ENCODE assay signal across 14 cellular contexts in genomic region chr19:44737238-44738160, GRCh38. TPM values are rescaled to one million over a fixed set of nuclear protein-coding genes. Genes with fewer than 3 reads are reported as not detected.
DNase-seq lines count a peak whose midpoint lies in the region; ATAC-seq and TF ChIP-seq lines count a peak whose summit lies in the region.
"Had no signal": no experiment of that assay in that cellular context is flagged by ENCODE, and none has a peak within 500 bp of the region (broad histone marks: within the 10 kb centered on the region; RNA-seq: fewer than 3 reads in every experiment).

No MANE protein-coding gene starts in this region.

- H3K27ac Mint-ChIP-seq in CD14-positive monocyte (peak overlapping the region; percentile 88 to 97 (median 94)), H9 (peak overlapping the region in 1 of 3 experiments; percentile 20; a peak in 1 of 7 replicates), osteocyte (ENCODE audit: unreplicated experiment) (peak overlapping the region; percentile 23)
- H3K27ac Mint-ChIP-seq in CD8-positive, alpha-beta memory T cell, result peak overlapping the region in 4 of 8 donors; percentile 12 to 47 (median 32)
- H3K27ac Mint-ChIP-seq: CD8-positive, alpha-beta T cell; T-helper 17 cell had no signal

- no peaks in the 10 kb centered on the region for H4K20me1 ChIP-seq in H9 (ENCODE audit: control insufficient read depth, insufficient read depth, insufficient read length)

- H3K36me3 ChIP-seq in gastrocnemius medialis, result no peaks in the 10 kb centered on the region
- H3K36me3 ChIP-seq in CD8-positive, alpha-beta memory T cell (ENCODE audit: insufficient read depth, low read length), result no peaks in the 10 kb centered on the region
- H3K36me3 ChIP-seq: sigmoid colon had no signal

- no CpG with 5 or more reads among the region's 13 CpGs for WGBS in H9 (ENCODE audit: extremely low coverage, insufficient read length, low lambda C conversion rate)

- H3K36me3 Mint-ChIP-seq in CD14-positive monocyte (no peaks in the 10 kb centered on the region), H9 (ENCODE audit: insufficient read depth in 1 of 3, low read depth in 3 of 3) (no peaks in the 10 kb centered on the region; a peak in 1 of 7 replicates), osteocyte (ENCODE audit: unreplicated experiment) (no peaks in the 10 kb centered on the region)
- no peaks in the 10 kb centered on the region for H3K36me3 Mint-ChIP-seq in CD8-positive, alpha-beta memory T cell
- H3K36me3 Mint-ChIP-seq: CD8-positive, alpha-beta T cell had no signal

- H3K4me3 ChIP-seq in cardiac fibroblast (replicated peaks in 1 of 2; ENCODE audit: low read depth in 2 of 2, low read length in 2 of 2), result no peak overlapping the region
- no peak overlapping the region for H3K4me3 ChIP-seq in gastrocnemius medialis
- H3K4me3 ChIP-seq in CD8-positive, alpha-beta memory T cell (ENCODE audit: low read length), result no peak overlapping the region
- H3K4me3 ChIP-seq: sigmoid colon had no signal

- H3K79me1 ChIP-seq in H9 (ENCODE audit: insufficient read depth, low read depth, low read length, poor library complexity, severe bottlenecking), result no peaks in the 10 kb centered on the region

- in situ Hi-C loops in gastrocnemius medialis (cut with MboI; ENCODE audit: low sequenced_read_pairs in 4 of 4), result no loop called here

- no peak overlapping the region for H3K4ac ChIP-seq in H9 (ENCODE audit: low read depth, low read length)

- no peak overlapping the region for H3T11ph ChIP-seq in H9 (ENCODE audit: low read length)

- no peak overlapping the region for H2BK15ac ChIP-seq in H9 (ENCODE audit: low read depth, low read length)

- no peaks in the 10 kb centered on the region for H3K23me2 ChIP-seq in H9 (ENCODE audit: insufficient read length, low read depth, low read length, poor library complexity, severe bottlenecking)

- peak overlapping the region; percentile 30 to 34 for H3K4me3 Mint-ChIP-seq in CD14-positive monocyte
- H3K4me3 Mint-ChIP-seq in H9, result no peak overlapping the region
- no peak overlapping the region for H3K4me3 Mint-ChIP-seq in osteocyte (ENCODE audit: unreplicated experiment)
- no peak overlapping the region for H3K4me3 Mint-ChIP-seq in CD8-positive, alpha-beta memory T cell
- H3K4me3 Mint-ChIP-seq: CD8-positive, alpha-beta T cell; T-helper 17 cell had no signal

- DNase-seq in CD14-positive monocyte (ENCODE audit: low spot score), result no peak
- peak; percentile 33 for DNase-seq in H9
- peak; percentile 42 to 80 for DNase-seq in cardiac fibroblast (ENCODE audit: low read depth in 2 of 2)
- DNase-seq in osteocyte (ENCODE audit: extremely low spot score, unreplicated experiment), result no peak
- no peak for DNase-seq in gastrocnemius medialis
- no peak for DNase-seq in CD8-positive, alpha-beta memory T cell
- DNase-seq: CD8-positive, alpha-beta T cell; Karpas-422; midbrain; sigmoid colon; T-helper 17 cell had no signal

- H3K79me2 ChIP-seq in H9 (ENCODE audit: insufficient read depth, low read length), result no peaks in the 10 kb centered on the region

- H3K18ac ChIP-seq in H9 (ENCODE audit: insufficient read length, low read depth, low read length), result no peak overlapping the region

- no peak for ATAC-seq in gastrocnemius medialis
- ATAC-seq in GM19463 (IDR thresholded peaks at IDR 0.05; ENCODE audit: unreplicated experiment), result no peak
- no peak for ATAC-seq in GM21717 (IDR thresholded peaks at IDR 0.05; ENCODE audit: unreplicated experiment)
- ATAC-seq: CD8-positive, alpha-beta T cell; T-helper 17 cell had no signal

- no peak overlapping the region for H4K5ac ChIP-seq in H9 (ENCODE audit: insufficient read length, low read depth, low read length)

- no peak overlapping the region for H2BK20ac ChIP-seq in H9 (ENCODE audit: low read depth, low read length, poor library complexity, severe bottlenecking)

- H3K27me3 ChIP-seq in H9 (ENCODE audit: insufficient read depth, low read length), result no peaks in the 10 kb centered on the region
- no peaks in the 10 kb centered on the region for H3K27me3 ChIP-seq in gastrocnemius medialis
- H3K27me3 ChIP-seq in CD8-positive, alpha-beta memory T cell (ENCODE audit: insufficient read depth, low read length, poor library complexity, severe bottlenecking), result no peaks in the 10 kb centered on the region
- H3K27me3 ChIP-seq: sigmoid colon had no signal

- H3K14ac ChIP-seq in H9 (ENCODE audit: insufficient read depth, low read length), result no peak overlapping the region

- no peak overlapping the region for H2AK5ac ChIP-seq in H9 (ENCODE audit: insufficient read length, low read length)

- H2BK120ac ChIP-seq in H9 (ENCODE audit: low read depth, low read length, poor library complexity, severe bottlenecking), result no peak overlapping the region

- H4K91ac ChIP-seq in H9 (ENCODE audit: insufficient read length, low read depth, low read length), result no peak overlapping the region

- H3K9me3 Mint-ChIP-seq in CD14-positive monocyte (peaks cover 0 to 5% (median 0%) of the 10 kb centered on the region in 7 donors), H9 (peaks cover 0 to 3% of the 10 kb centered on the region in 2 experiments; a peak in 1 of 5 replicates), osteocyte (ENCODE audit: unreplicated experiment) (no peaks in the 10 kb centered on the region)
- H3K9me3 Mint-ChIP-seq in CD8-positive, alpha-beta memory T cell, result no peaks in the 10 kb centered on the region
- H3K9me3 Mint-ChIP-seq: CD8-positive, alpha-beta T cell had no signal

- POLR2A ChIA-PET in CD8-positive, alpha-beta memory T cell (lab: Charles Lee), result no interaction called here

- H3K4me1 Mint-ChIP-seq in CD14-positive monocyte (peaks cover 78% of the 10 kb centered on the region), H9 (peaks cover 7 to 22% of the 10 kb centered on the region in 2 experiments), osteocyte (ENCODE audit: unreplicated experiment) (peaks cover 40% of the 10 kb centered on the region)
- H3K4me1 Mint-ChIP-seq in CD8-positive, alpha-beta memory T cell, result peaks cover 4 to 11% (median 5%) of the 10 kb centered on the region in 3 donors

- no peaks in the 10 kb centered on the region for H3K9me3 ChIP-seq in H9 (ENCODE audit: control insufficient read depth, low read depth, low read length)
- no peaks in the 10 kb centered on the region for H3K9me3 ChIP-seq in gastrocnemius medialis
- H3K9me3 ChIP-seq in CD8-positive, alpha-beta memory T cell (ENCODE audit: low read length), result no peaks in the 10 kb centered on the region
- H3K9me3 ChIP-seq: sigmoid colon had no signal

- no peak for TF ChIP-seq POLR2A in gastrocnemius medialis (IDR thresholded peaks at IDR 0.05)

- TF ChIP-seq CTCF in CD14-positive monocyte (IDR thresholded peaks at IDR 0.05), result no peak
- TF ChIP-seq CTCF in H9 (conservative IDR thresholded peaks at IDR 0.05), result no peak
- TF ChIP-seq CTCF in cardiac fibroblast (IDR thresholded peaks at IDR 0.05; ENCODE audit: low read depth, low read length), result no peak
- no peak for TF ChIP-seq CTCF in osteocyte (IDR thresholded peaks at IDR 0.05)
- no peak for TF ChIP-seq CTCF in gastrocnemius medialis (IDR thresholded peaks at IDR 0.05 in 4 of 5, conservative IDR thresholded peaks at IDR 0.05 in 1 of 5)

- no peak overlapping the region for H2AFZ ChIP-seq in H9 (ENCODE audit: low read length)

- no peak overlapping the region for H4K8ac ChIP-seq in H9 (replicated peaks; ENCODE audit: insufficient read length, low read depth, low read length)

- H3K56ac ChIP-seq in H9 (ENCODE audit: insufficient read length, low read depth, low read length), result no peak overlapping the region

- peaks cover 0 to 2% (median 0%) of the 10 kb centered on the region in 3 donors for H3K27me3 Mint-ChIP-seq in CD14-positive monocyte (ENCODE audit: low read depth in 3 of 3)
- H3K27me3 Mint-ChIP-seq in H9 (ENCODE audit: low read depth), result peaks cover 28% of the 10 kb centered on the region
- no peaks in the 10 kb centered on the region for H3K27me3 Mint-ChIP-seq in osteocyte (ENCODE audit: unreplicated experiment)
- no peaks in the 10 kb centered on the region for H3K27me3 Mint-ChIP-seq in CD8-positive, alpha-beta memory T cell
- H3K27me3 Mint-ChIP-seq: T-helper 17 cell had no signal

- H3K4me2 ChIP-seq in H9 (ENCODE audit: insufficient read depth, insufficient read length, low read length), result no peak overlapping the region

- H3K9ac ChIP-seq in H9 (ENCODE audit: extremely low read depth, insufficient read length, low read length), result no peak overlapping the region

- CTCF ChIA-PET in CD8-positive, alpha-beta memory T cell (lab: Charles Lee), result no interaction called here

- H3K27ac ChIP-seq in H9 (ENCODE audit: insufficient read length, low read depth, low read length), result no peak overlapping the region
- H3K27ac ChIP-seq in gastrocnemius medialis, result no peak overlapping the region
- H3K27ac ChIP-seq in CD8-positive, alpha-beta memory T cell (ENCODE audit: low read depth, low read length), result no peak overlapping the region
- H3K27ac ChIP-seq: sigmoid colon had no signal

- no peak overlapping the region for H2BK5ac ChIP-seq in H9 (ENCODE audit: insufficient read length, low read length)

- intact Hi-C loops in CD14-positive monocyte (cut with micrococcal nuclease) (loop anchor here in 1 of 2 donors (2.0 to 5.0 kb wide), 2 partner anchors 13 to 50 kb away; no protein-coding TSS in a partner anchor), gastrocnemius medialis (cut with DNase I; ENCODE audit: low total_unique reads) (no loop called here)

- no peak overlapping the region for H3K23ac ChIP-seq in H9 (ENCODE audit: insufficient read length, low read depth, low read length)

- H3K4me1 ChIP-seq in H9 (ENCODE audit: insufficient read depth, low read length) (no peaks in the 10 kb centered on the region; the same call in 1 of the 2 replicates), gastrocnemius medialis (peaks cover 12 to 20% of the 10 kb centered on the region in 2 donors)
- no peaks in the 10 kb centered on the region for H3K4me1 ChIP-seq in CD8-positive, alpha-beta memory T cell (ENCODE audit: insufficient read depth, low read length)

- H2BK12ac ChIP-seq in H9 (ENCODE audit: insufficient read length, low read depth, low read length), result no peak overlapping the region

RNA-seq across cellular contexts. Expression of gene BCL3, which starts 11.0 kb away (rescaled TPM):
- 10 to 100 TPM; 18.7 to 23.1 TPM for polyA plus RNA-seq in CD14-positive monocyte
- total RNA-seq in H9 (2021) (1.2 and 2.2 TPM in 2 replicates), osteocyte (12.7 and 15.3 TPM in 2 replicates), gastrocnemius medialis (10 to 100 TPM in 1 of 4 donors, 1 to 10 TPM in 3; 7.2 to 15.7 (median 8.5) TPM)
- total RNA-seq in CD8-positive, alpha-beta memory T cell, result 10 to 100 TPM; 30.5 to 33.9 TPM
- polyA plus RNA-seq in CD8-positive, alpha-beta memory T cell, result 9.8 TPM

RNA-seq across cellular contexts. Expression of gene CEACAM16, which starts 38.5 kb away (rescaled TPM):
- polyA plus RNA-seq in CD14-positive monocyte, result not detected
- total RNA-seq in H9 (2021) (not detected in 2 replicates), osteocyte (not detected in 2 replicates), gastrocnemius medialis (not detected)
- total RNA-seq in CD8-positive, alpha-beta memory T cell, result not detected
- polyA plus RNA-seq in CD8-positive, alpha-beta memory T cell, result not detected
- total RNA-seq: CD8-positive, alpha-beta T cell; endothelial cell of umbilical vein; sigmoid colon; T-helper 17 cell had no signal
- polyA plus RNA-seq: endothelial cell of umbilical vein, sigmoid colon had no signal

RNA-seq across cellular contexts. Expression of gene CBLC, which starts 40.2 kb away (rescaled TPM):
- polyA plus RNA-seq in CD14-positive monocyte, result not detected
- 14.2 and 15.9 TPM in 2 replicates for total RNA-seq in H9 (2021)
- not detected in 2 replicates for total RNA-seq in osteocyte
- total RNA-seq in gastrocnemius medialis, result under 1 TPM in 1 of 4 donors, not detected in 3; 0.49 TPM
- not detected for total RNA-seq in CD8-positive, alpha-beta memory T cell
- polyA plus RNA-seq in CD8-positive, alpha-beta memory T cell, result not detected
- total RNA-seq: CD8-positive, alpha-beta T cell; endothelial cell of umbilical vein; sigmoid colon; T-helper 17 cell had no signal

Comparison
In these comparisons a context has a peak if more than half of its experiments do, and no peak if none do; other contexts are left out.
1. DNase-seq: peak in H9 (single experiment) and cardiac fibroblast (2 of 2); none in CD14-positive monocyte (single experiment), osteocyte (single experiment), gastrocnemius medialis (0 of 2) and CD8-positive, alpha-beta memory T cell (0 of 5).
2. H3K4me3 Mint-ChIP-seq: peak in CD14-positive monocyte (2 of 2); none in H9 (0 of 2), osteocyte (single experiment) and CD8-positive, alpha-beta memory T cell (0 of 7).
3. RNA of gene CBLC, which starts 40.2 kb away (total RNA-seq): 14.2 to 15.9 TPM in H9; not detected in osteocyte, 0.49 TPM in gastrocnemius medialis and not detected in CD8-positive, alpha-beta memory T cell; every median in the first group is over 10 times any median in the second.